16 cellular contexts compared by ENCODE assay signal in genomic region chr7:33495207-33495606, GRCh38.
A peak's percentile ranks its signal among the peaks of the same experiment; 100 is the strongest.
DNase-seq lines count a peak whose midpoint lies in the region; ATAC-seq and TF ChIP-seq lines count a peak whose summit lies in the region.
"Had no signal": no experiment of that assay in that cellular context is flagged by ENCODE, and none has a peak within 500 bp of the region (broad histone marks: within the 10 kb centered on the region; RNA-seq: fewer than 3 reads in every experiment).

No MANE protein-coding gene starts in this region.

- no peaks in the 10 kb centered on the region for H3K9me3 Mint-ChIP-seq in type B pancreatic cell
- H3K9me3 Mint-ChIP-seq: activated T-cell treated with anti-CD3 and anti-CD28 coated beads, Interleukin-2, amount 50 U/mL, for 4 hours; IgD-negative memory B cell; naive thymus-derived CD8-positive, alpha-beta T cell had no signal

- no peak for DNase-seq in Right ventricle myocardium inferior (ENCODE audit: missing footprints)
- DNase-seq in cardiac septum (ENCODE audit: low spot score) = no peak
- peak; percentile 40 for DNase-seq in brain microvascular endothelial cell
- peak; percentile 30 for DNase-seq in iris pigment epithelial cell (ENCODE audit: low read depth)
- DNase-seq in type B pancreatic cell (ENCODE audit: extremely low spot score, unreplicated experiment) = no peak
- no peak for DNase-seq in stimulated activated naive CD4-positive, alpha-beta T cell treated with Interleukin-2 at 50 U/mL for 16 hours (lab: John Stamatoyannopoulos, UW)
- no peak for DNase-seq in activated naive CD4-positive, alpha-beta T cell (lab: John Stamatoyannopoulos, UW)
- DNase-seq: activated T-cell treated with anti-CD3 and anti-CD28 coated beads, Interleukin-2, amount 50 U/mL, for 4 hours; DMS 273 treated with DMSO at 0.1 percent for 48 hours; naive thymus-derived CD8-positive, alpha-beta T cell; NCI-H187; spleen; transverse colon had no signal

- H3K27ac Mint-ChIP-seq in type B pancreatic cell = peak overlapping the region; percentile 27
- H3K27ac Mint-ChIP-seq: IgD-negative memory B cell; naive thymus-derived CD8-positive, alpha-beta T cell had no signal

- H3K4me1 Mint-ChIP-seq in type B pancreatic cell (ENCODE audit: unreplicated experiment) = peaks cover 13% of the 10 kb centered on the region
- H3K4me1 Mint-ChIP-seq: IgD-negative memory B cell had no signal

- H3K27me3 ChIP-seq in brain microvascular endothelial cell (replicated peaks) = no peaks in the 10 kb centered on the region
- H3K27me3 ChIP-seq: ascending aorta, spleen, transverse colon had no signal

- peaks cover 4% of the 10 kb centered on the region for H3K36me3 Mint-ChIP-seq in type B pancreatic cell
- H3K36me3 Mint-ChIP-seq: IgD-negative memory B cell had no signal

- H3K27ac ChIP-seq in brain microvascular endothelial cell = no peak overlapping the region
- H3K27ac ChIP-seq: ascending aorta, spleen, transverse colon had no signal

- peak overlapping the region; percentile 26 for H3K4me3 Mint-ChIP-seq in type B pancreatic cell
- H3K4me3 Mint-ChIP-seq: activated T-cell treated with anti-CD3 and anti-CD28 coated beads, Interleukin-2, amount 50 U/mL, for 4 hours; IgD-negative memory B cell; naive thymus-derived CD8-positive, alpha-beta T cell had no signal

- intact Hi-C loops in Right ventricle myocardium inferior (cut with DNase I) (no loop called here), cardiac septum (cut with DNase I) (no loop called here)

- in situ Hi-C loops in brain microvascular endothelial cell (cut with HindIII; ENCODE audit: low pct_ligation_motif_present, low sequenced_read_pairs) = no loop called here

- TF ChIP-seq CTCF in brain microvascular endothelial cell (IDR thresholded peaks at IDR 0.05; ENCODE audit: low read depth, low read length, missing control alignments) (no peak), type B pancreatic cell (conservative IDR thresholded peaks at IDR 0.05) (no peak)

- no peaks in the 10 kb centered on the region for H3K36me3 ChIP-seq in brain microvascular endothelial cell (replicated peaks)
- H3K36me3 ChIP-seq: ascending aorta, spleen, transverse colon had no signal

- no peak overlapping the region for H3K4me3 ChIP-seq in brain microvascular endothelial cell (ENCODE audit: low read depth, low read length)
- H3K4me3 ChIP-seq: ascending aorta, spleen, transverse colon had no signal

- H3K27me3 Mint-ChIP-seq in type B pancreatic cell = peaks cover 16% of the 10 kb centered on the region
- H3K27me3 Mint-ChIP-seq: IgD-negative memory B cell; naive thymus-derived CD8-positive, alpha-beta T cell had no signal

- ATAC-seq in Right ventricle myocardium inferior (peak; percentile 39), HG02885 (IDR thresholded peaks at IDR 0.05; ENCODE audit: poor library complexity, unreplicated experiment) (no peak)
- ATAC-seq: activated T-cell treated with anti-CD3 and anti-CD28 coated beads, Interleukin-2, amount 50 U/mL, for 4 hours; naive thymus-derived CD8-positive, alpha-beta T cell had no signal

Comparison
In these comparisons a context has a peak if more than half of its experiments do, and no peak if none do; other contexts are left out.
1. DNase-seq: peak in brain microvascular endothelial cell (single experiment) and iris pigment epithelial cell (single experiment); none in Right ventricle myocardium inferior (single experiment), cardiac septum (single experiment), type B pancreatic cell (single experiment), stimulated activated naive CD4-positive, alpha-beta T cell treated with Interleukin-2 at 50 U/mL for 16 hours (single experiment) and activated naive CD4-positive, alpha-beta T cell (0 of 4).